ENCODE assay signal across 8 cellular contexts in genomic region chr17:181213-182163, GRCh38. TPM values are rescaled to one million over a fixed set of nuclear protein-coding genes. Genes with fewer than 3 reads are reported as not detected.
DNase-seq lines count a peak whose midpoint lies in the region; ATAC-seq, FAIRE-seq and TF ChIP-seq lines count a peak whose summit lies in the region.

DOC2B (minus strand) TSS chr17:181650; CDS start chr17:181479, 171 bp downstream.

- no peak for FAIRE-seq in endothelial cell of umbilical vein (lab: Jason Lieb, UNC)

- CTCF ChIA-PET in Panc1 (lab: Charles Lee): no interaction called here
- CTCF ChIA-PET in endothelial cell of umbilical vein (lab: Charles Lee): interaction anchor here (1.1 to 1.3 kb wide), 3 partner anchors 9 to 231 kb away, joined by 3 to 6 read pairs (median 3); no protein-coding TSS in a partner anchor

- no peak within 1 kb of the TSS for H2AFZ ChIP-seq in endothelial cell of umbilical vein (ENCODE audit: low read depth, low read length)

- intact Hi-C loops in Panc1 (cut with micrococcal nuclease; ENCODE audit: unreplicated experiment): no loop called here
- intact Hi-C loops in endothelial cell of umbilical vein (cut with micrococcal nuclease): no loop called here
- intact Hi-C loops in testis (cut with DNase I; ENCODE audit: low total_unique reads): no loop called here

- in situ Hi-C loops in Caki2 (cut with HindIII; ENCODE audit: low pct_unique_long_range_greater_than_20kb, low sequenced_read_pairs) (no loop called here), Panc1 (cut with HindIII; ENCODE audit: low pct_unique_long_range_greater_than_20kb, low sequenced_read_pairs) (no loop called here)

- peak; percentile 29 for DNase-seq in Caki2 (ENCODE audit: low read depth)
- DNase-seq in Panc1 (ENCODE audit: low read depth, low spot score): no peak
- peak; percentile 42 for DNase-seq in endothelial cell of umbilical vein (ENCODE audit: low read depth, low spot score)
- DNase-seq in testis: peak; percentile 59
- DNase-seq in GOT3 (lab: John Stamatoyannopoulos, UW): no peak

- H3K27me3 ChIP-seq in Panc1 (ENCODE audit: control insufficient read depth, insufficient read depth, low read length) (no peaks in the 10 kb centered on the region), endothelial cell of umbilical vein (ENCODE audit: control insufficient read depth in 2 of 2, insufficient read depth in 2 of 2, low read length in 2 of 2) (peaks cover 44 to 47% of the 10 kb centered on the region in 2 experiments), testis (no peaks in the 10 kb centered on the region)

- no peaks in the 10 kb centered on the region for H3K79me2 ChIP-seq in endothelial cell of umbilical vein (ENCODE audit: control insufficient read depth, insufficient read depth, low read length)

- H3K27ac ChIP-seq in Panc1 (ENCODE audit: low read length) (no peak within 1 kb of the TSS), endothelial cell of umbilical vein (ENCODE audit: insufficient read depth, low read depth, low read length) (no peak within 1 kb of the TSS), mesodermal cell (ENCODE audit: low read depth, low read length, severe bottlenecking) (no peak within 1 kb of the TSS), testis (no peak within 1 kb of the TSS)

- no peaks in the 10 kb centered on the region; the same call in 1 of the 2 replicates for H3K36me3 ChIP-seq in Panc1 (ENCODE audit: control insufficient read depth, insufficient read depth, low read length)
- no peaks in the 10 kb centered on the region for H3K36me3 ChIP-seq in endothelial cell of umbilical vein (ENCODE audit: control insufficient read depth in 2 of 2, extremely low read depth in 1 of 2, insufficient read depth in 2 of 2, low read length in 2 of 2)
- H3K36me3 ChIP-seq in mesodermal cell (ENCODE audit: control insufficient read depth, insufficient read depth, low read length): no peaks in the 10 kb centered on the region
- no peaks in the 10 kb centered on the region for H3K36me3 ChIP-seq in testis (ENCODE audit: low read depth, missing control alignments)

- peak; percentile 85 for ATAC-seq in Panc1
- no peak for ATAC-seq in HG03378 (IDR thresholded peaks at IDR 0.05; ENCODE audit: unreplicated experiment)
- no peak for ATAC-seq in GM19455 (IDR thresholded peaks at IDR 0.05; ENCODE audit: unreplicated experiment)

- no peak within 1 kb of the TSS for H3K4me2 ChIP-seq in endothelial cell of umbilical vein (ENCODE audit: insufficient read depth, low read length)

- no peaks in the 10 kb centered on the region for H3K9me1 ChIP-seq in endothelial cell of umbilical vein (replicated peaks; ENCODE audit: control insufficient read depth, extremely low read depth, insufficient read depth, low read length)

- TF ChIP-seq CTCF in Panc1 (IDR thresholded peaks at IDR 0.05): no peak
- peak in 1 of 2 donors; percentile 17 for TF ChIP-seq CTCF in endothelial cell of umbilical vein (IDR thresholded peaks at IDR 0.05; ENCODE audit: extremely low read depth in 1 of 2, insufficient read depth in 1 of 2, low read depth in 1 of 2, low read length in 2 of 2)
- peak in 1 of 3 experiments; percentile 16 for TF ChIP-seq CTCF in testis (IDR thresholded peaks at IDR 0.05)

- H3K4me1 ChIP-seq in Panc1 (ENCODE audit: control insufficient read depth, insufficient read depth, low read length): no peaks in the 10 kb centered on the region
- no peaks in the 10 kb centered on the region for H3K4me1 ChIP-seq in endothelial cell of umbilical vein (ENCODE audit: control insufficient read depth, extremely low read depth, insufficient read depth, low read length)
- no peaks in the 10 kb centered on the region for H3K4me1 ChIP-seq in mesodermal cell (ENCODE audit: control insufficient read depth, insufficient read depth, low read length, poor library complexity, severe bottlenecking)
- H3K4me1 ChIP-seq in testis: no peaks in the 10 kb centered on the region

- H3K9ac ChIP-seq in endothelial cell of umbilical vein (replicated peaks; ENCODE audit: extremely low read depth, insufficient read depth, low read length): no peak within 1 kb of the TSS

- no peaks in the 10 kb centered on the region for H4K20me1 ChIP-seq in endothelial cell of umbilical vein (replicated peaks; ENCODE audit: control insufficient read depth, extremely low read depth, insufficient read depth, low read length)

- H3K9me3 ChIP-seq in Panc1 (ENCODE audit: control insufficient read depth, insufficient read depth, low read depth, low read length) (no peaks in the 10 kb centered on the region), endothelial cell of umbilical vein (replicated peaks; ENCODE audit: control insufficient read depth, insufficient read depth, low read length) (no peaks in the 10 kb centered on the region), mesodermal cell (ENCODE audit: control insufficient read depth, low read length) (no peaks in the 10 kb centered on the region), testis (no peaks in the 10 kb centered on the region)

- BruUV-seq in Panc1 (replicated peaks; lab: Mats Ljungman, UMichigan): no TSS peak
- no TSS peak for BruUV-seq in endothelial cell of umbilical vein (replicated peaks; lab: Mats Ljungman, UMichigan)

- dilution Hi-C loops in endothelial cell of umbilical vein (cut with MboI; ENCODE audit: extremely low pct_ligation_motif_present, low sequenced_read_pairs): no loop called here

- 11 to 17% methylated on average over 98 to 107 of the region's 128 CpGs for WGBS in mesodermal cell (ENCODE audit: insufficient coverage in 2 of 2), 2 experiments
- 6% methylated on average over 79 of the region's 128 CpGs; no CpG with 5 or more reads in 1 of the 2 donors for WGBS in testis, 2 donors

- peak within 1 kb of the TSS; percentile 28 to 29 for H3K4me3 ChIP-seq in Panc1 (ENCODE audit: low read depth in 2 of 2, low read length in 2 of 2)
- H3K4me3 ChIP-seq in endothelial cell of umbilical vein (replicated peaks in 1 of 3; ENCODE audit: insufficient read depth in 1 of 3, low read depth in 1 of 3, low read length in 3 of 3): peak within 1 kb of the TSS in 1 of 3 experiments; percentile 3
- H3K4me3 ChIP-seq in mesodermal cell (ENCODE audit: extremely low read depth, insufficient read depth, low read length, poor library complexity, severe bottlenecking): peak within 1 kb of the TSS; percentile 26
- peak within 1 kb of the TSS; percentile 32 to 47 for H3K4me3 ChIP-seq in testis

- no peak for TF ChIP-seq POLR2A in endothelial cell of umbilical vein (IDR thresholded peaks at IDR 0.05; ENCODE audit: low read depth, low read length)
- no peak for TF ChIP-seq POLR2A in testis (IDR thresholded peaks at IDR 0.05)

- POLR2A ChIA-PET in Panc1 (lab: Charles Lee) (no interaction called here), endothelial cell of umbilical vein (lab: Charles Lee) (no interaction called here)

TF ChIP-seq in endothelial cell of umbilical vein, 7 proteins besides CTCF, POLR2A, EP300 and RAD21:
- TF ChIP-seq GATA2 (IDR thresholded peaks at IDR 0.05; ENCODE audit: insufficient read depth, insufficient read length, low read depth, low read length) (no peak), EZH2 (IDR thresholded peaks at IDR 0.05; ENCODE audit: borderline replicate concordance, low read depth, low read length, severe bottlenecking) (peak; percentile 43), MAX (IDR thresholded peaks at IDR 0.05; ENCODE audit: insufficient read depth, insufficient read length) (peak; percentile 45), JUN (IDR thresholded peaks at IDR 0.05; ENCODE audit: borderline replicate concordance, insufficient read depth, insufficient read length, low read depth) (no peak)

RNA-seq across cellular contexts. Expression of gene DOC2B, which starts in this region (rescaled TPM):
- total RNA-seq in Caki2 (2014; rRNA removed; shearing (Covaris generic); ENCODE audit: low replicate concordance): 1.7 and 1.8 TPM in 2 replicates
- total RNA-seq in Panc1 (2021; ENCODE audit: unreplicated experiment) (1.5 TPM), endothelial cell of umbilical vein (0.05 and 0.22 TPM in 2 replicates), testis (1 to 10 TPM; 1.4 to 1.9 TPM)
- polyA plus RNA-seq in Panc1 (2012; ENCODE audit: insufficient read length): 2.3 TPM
- polyA plus RNA-seq in endothelial cell of umbilical vein (0.10 and 0.22 TPM in 2 replicates), testis (ENCODE audit: insufficient read depth, low read depth, low replicate concordance) (4.0 TPM)
- polyA plus RNA-seq in endothelial cell of umbilical vein (2011; cell fraction: cytosol; rRNA removed): 0.23 and 0.24 TPM in 2 replicates
- polyA plus RNA-seq in endothelial cell of umbilical vein (2011; cell fraction: nucleus; rRNA removed): 0.07 and 0.24 TPM in 2 replicates
- polyA plus RNA-seq in endothelial cell of umbilical vein (2012): 0.90 and 3.7 TPM in 2 replicates
- polyA minus RNA-seq in endothelial cell of umbilical vein: 0.04 and 0.15 TPM in 2 replicates
- not detected for polyA minus RNA-seq in endothelial cell of umbilical vein (2011; cell fraction: cytosol; rRNA and poly(A)+ RNA removed)
- polyA minus RNA-seq in endothelial cell of umbilical vein (2011; cell fraction: nucleus; rRNA and poly(A)+ RNA removed): 0.14 TPM in 1 of 2 replicates, not detected in the other
- polyA plus RNA-seq in mesodermal cell (2013, experiment 1 of 2): 1.2 TPM
- 1.8 TPM for polyA plus RNA-seq in mesodermal cell (2013, experiment 2 of 2)

Comparison
In these comparisons a context has a peak if more than half of its experiments do, and no peak if none do; other contexts are left out.
1. DNase-seq: peak in Caki2 (single experiment), endothelial cell of umbilical vein (single experiment) and testis (single experiment); none in Panc1 (single experiment) and GOT3 (single experiment).